8 cellular contexts compared by ENCODE assay signal in genomic region chr3:141913150-141913811, GRCh38. TPM values are rescaled to one million over a fixed set of nuclear protein-coding genes. Genes with fewer than 3 reads are reported as not detected.
A peak's percentile ranks its signal among the peaks of the same experiment; 100 is the strongest.
DNase-seq lines count a peak whose midpoint lies in the region; TF ChIP-seq lines count a peak whose summit lies in the region.

No MANE protein-coding gene starts in this region.

- intact Hi-C loops in MCF 10A (cut with micrococcal nuclease) = loop anchor here (1.0 to 2.0 kb wide), 3 partner anchors 38 to 338 kb away; partner anchors contain the start of gene RNF7
- intact Hi-C loops in breast epithelium (cut with DNase I; ENCODE audit: low total_unique reads) = no loop called here

- no peaks in the 10 kb centered on the region for H3K79me2 ChIP-seq in hepatocyte

- TF ChIP-seq CTCF in MCF 10A (IDR thresholded peaks at IDR 0.05; ENCODE audit: unreplicated experiment) (peak; percentile 53), breast epithelium (IDR thresholded peaks at IDR 0.05) (peak in 1 of 3 donors; percentile 69), Peyer's patch (IDR thresholded peaks at IDR 0.05) (peak; percentile 31 to 92 (median 78)), hepatocyte (IDR thresholded peaks at IDR 0.05; ENCODE audit: poor library complexity) (peak; percentile 55)

- no TSS peak for BruUV-seq in MCF 10A (replicated peaks; lab: Mats Ljungman, UMichigan)

- peaks cover 87% of the 10 kb centered on the region for H3K36me3 Mint-ChIP-seq in MCF 10A (ENCODE audit: insufficient read depth, unreplicated experiment)

- H3K9me3 ChIP-seq in breast epithelium (no peaks in the 10 kb centered on the region), Peyer's patch (no peaks in the 10 kb centered on the region), adipocyte (ENCODE audit: control insufficient read depth, low read length) (no peaks in the 10 kb centered on the region), hepatocyte (ENCODE audit: low read depth) (no peaks in the 10 kb centered on the region)

- 68% methylated on average over 1 of the region's 1 CpG for WGBS in hepatocyte (ENCODE audit: low lambda C conversion rate, missing lambda C conversion rate)

- no peaks in the 10 kb centered on the region for H3K4me1 ChIP-seq in breast epithelium
- no peaks in the 10 kb centered on the region for H3K4me1 ChIP-seq in Peyer's patch
- peaks cover 9% of the 10 kb centered on the region for H3K4me1 ChIP-seq in adipocyte (ENCODE audit: control insufficient read depth, insufficient read depth, low read length)
- H3K4me1 ChIP-seq in hepatocyte (ENCODE audit: insufficient read depth) = no peaks in the 10 kb centered on the region

- H3K4me2 ChIP-seq in hepatocyte = no peak overlapping the region

- no peaks in the 10 kb centered on the region for H3K27me3 Mint-ChIP-seq in MCF 10A (ENCODE audit: insufficient read depth, unreplicated experiment)

- CTCF ChIA-PET in MCF 10A (lab: Yijun Ruan, JAX) = interaction anchor here (0.5 to 2.0 kb wide), 29 partner anchors 9 to 567 kb away, joined by 3 to 26 read pairs (median 4); partner anchors contain the start of genes ATP1B3 and RNF7

- no peak overlapping the region for H3K9ac ChIP-seq in adipocyte (ENCODE audit: low read length)

- peak; percentile 74 for DNase-seq in MCF 10A (ENCODE audit: unreplicated experiment)
- DNase-seq in breast epithelium (ENCODE audit: low spot score in 2 of 2) = no peak
- DNase-seq in HT-29 (ENCODE audit: low spot score) = peak; percentile 66
- peak in 1 of 3 donors; percentile 76 for DNase-seq in Peyer's patch
- DNase-seq in adipocyte (ENCODE audit: low read depth) = peak; percentile 77
- DNase-seq in hepatocyte (ENCODE audit: low spot score) = peak; percentile 55
- DNase-seq in stimulated activated CD4-positive, alpha-beta T cell treated with anti-CD3 and anti-CD28 coated beads, Interleukin-2, amount 100 ng/mL, for 48 hours = peak; percentile 32 to 39
- no peak for DNase-seq in hippocampal formation (lab: John Stamatoyannopoulos, UW)

- TF ChIP-seq POLR2A in breast epithelium (IDR thresholded peaks at IDR 0.05) (no peak), Peyer's patch (IDR thresholded peaks at IDR 0.05) (no peak)

- H3K4me3 ChIP-seq in breast epithelium (no peak overlapping the region), Peyer's patch (no peak overlapping the region), adipocyte (ENCODE audit: low read length) (no peak overlapping the region), hepatocyte (no peak overlapping the region)

- H3K4me1 Mint-ChIP-seq in MCF 10A (ENCODE audit: insufficient read depth, unreplicated experiment) = peaks cover 13% of the 10 kb centered on the region

- H3K9me3 Mint-ChIP-seq in MCF 10A (ENCODE audit: unreplicated experiment) = peaks cover 8% of the 10 kb centered on the region

- H3K27ac Mint-ChIP-seq in MCF 10A (ENCODE audit: low read depth, unreplicated experiment) = no peak overlapping the region

- no peak overlapping the region for H3K4me3 Mint-ChIP-seq in MCF 10A (ENCODE audit: unreplicated experiment)

- no peaks in the 10 kb centered on the region for H4K20me1 ChIP-seq in hepatocyte (ENCODE audit: insufficient read depth, poor library complexity, severe bottlenecking)

- H3K36me3 ChIP-seq in breast epithelium (no peaks in the 10 kb centered on the region), Peyer's patch (peaks cover 0 to 73% (median 0%) of the 10 kb centered on the region in 3 donors), adipocyte (ENCODE audit: control insufficient read depth, insufficient read depth, low read length, severe bottlenecking) (peaks cover 52% of the 10 kb centered on the region), hepatocyte (replicated peaks; ENCODE audit: insufficient read depth, low read depth) (no peaks in the 10 kb centered on the region)

- no peaks in the 10 kb centered on the region for H3K9me2 ChIP-seq in hepatocyte (replicated peaks; ENCODE audit: insufficient read depth)

- POLR2A ChIA-PET in MCF 10A (lab: Yijun Ruan, JAX) = interaction anchor here (0.7 to 2.1 kb wide), 8 partner anchors 11 to 333 kb away, joined by 3 to 9 read pairs (median 4); no protein-coding TSS in a partner anchor

- H3K27me3 ChIP-seq in breast epithelium (no peaks in the 10 kb centered on the region), Peyer's patch (no peaks in the 10 kb centered on the region), adipocyte (replicated peaks; ENCODE audit: control insufficient read depth, insufficient read depth, low read length) (no peaks in the 10 kb centered on the region), hepatocyte (no peaks in the 10 kb centered on the region)

- H3K27ac ChIP-seq in breast epithelium (no peak overlapping the region), Peyer's patch (no peak overlapping the region), hepatocyte (no peak overlapping the region)

- no peak overlapping the region for H2AFZ ChIP-seq in hepatocyte

RNA-seq across cellular contexts. Expression of gene ATP1B3, which starts 36.8 kb away (rescaled TPM):
- total RNA-seq in MCF 10A (2022) (99.9 and 102 TPM in 2 replicates), breast epithelium (10 to 100 TPM; 47.2 to 88.8 (median 74.4) TPM), Peyer's patch (100 to 1,000 TPM in 3 of 4 donors, 10 to 100 TPM in 1; 48.7 to 270 (median 228) TPM), hepatocyte (123 and 350 TPM in 2 replicates)
- 25.5 and 35.7 TPM in 2 replicates for total RNA-seq in HT-29 (2014; rRNA removed; shearing (Covaris generic))
- 277 and 316 TPM in 2 replicates for polyA plus RNA-seq in hepatocyte

Comparison
In these comparisons a context has a peak if more than half of its experiments do, and no peak if none do; other contexts are left out.
1. DNase-seq: peak in MCF 10A (single experiment), HT-29 (single experiment), adipocyte (single experiment), hepatocyte (single experiment) and stimulated activated CD4-positive, alpha-beta T cell treated with anti-CD3 and anti-CD28 coated beads, Interleukin-2, amount 100 ng/mL, for 48 hours (2 of 2); none in breast epithelium (0 of 2) and hippocampal formation (0 of 2).